Comparison of ENCODE assay signal across 20 cellular contexts in genomic region chr17:31477417-31478055, GRCh38.
DNase-seq lines count a peak whose midpoint lies in the region; ATAC-seq, FAIRE-seq and TF ChIP-seq lines count a peak whose summit lies in the region.
"Had no signal": no experiment of that assay in that cellular context is flagged by ENCODE, and none has a peak within 500 bp of the region (broad histone marks: within the 10 kb centered on the region; RNA-seq: fewer than 3 reads in every experiment).

No MANE protein-coding gene starts in this region.

- H3K36me3 ChIP-seq in K562 (ENCODE audit: control insufficient read depth, insufficient read depth, low read length) = no peaks in the 10 kb centered on the region
- no peaks in the 10 kb centered on the region for H3K36me3 ChIP-seq in osteoblast (ENCODE audit: insufficient read depth, low read length)
- H3K36me3 ChIP-seq: HAP-1 had no signal

- TF ChIP-seq RAD21 in K562 (CRISPR knock-in tag; conservative IDR thresholded peaks at IDR 0.05 in 1 of 2, IDR thresholded peaks at IDR 0.05 in 1 of 2) = no peak

- peak; percentile 21; the same call in 1 of the 3 replicates for ATAC-seq in K562
- no peak for ATAC-seq in HG03521 (IDR thresholded peaks at IDR 0.05; ENCODE audit: unreplicated experiment)
- ATAC-seq: CD8-positive, alpha-beta T cell had no signal

- H3K9me3 Mint-ChIP-seq in activated naive CD4-positive, alpha-beta T cell treated with anti-CD3 and anti-CD28 coated beads, Interleukin-2, amount 50 U/mL, for 24 hours = no peaks in the 10 kb centered on the region
- no peaks in the 10 kb centered on the region for H3K9me3 Mint-ChIP-seq in activated CD4-positive, alpha-beta memory T cell treated with anti-CD3 and anti-CD28 coated beads for 36 hours
- H3K9me3 Mint-ChIP-seq: CD8-positive, alpha-beta T cell had no signal

- BruUV-seq in K562 (replicated peaks; lab: Mats Ljungman, UMichigan) = no TSS peak

- CTCF ChIA-PET in K562 (lab: Yijun Ruan, JAX; ENCODE audit: low intra/inter-chr PET ratio) = no interaction called here
- CTCF ChIA-PET in activated CD4-positive, alpha-beta memory T cell treated with anti-CD3 and anti-CD28 coated beads for 36 hours (lab: Charles Lee) = interaction anchor here (0.7 kb wide), 1 partner anchor 41 kb away, joined by 3 read pairs; no protein-coding TSS in a partner anchor

- H3K27ac Mint-ChIP-seq in activated naive CD4-positive, alpha-beta T cell treated with anti-CD3 and anti-CD28 coated beads, Interleukin-2, amount 50 U/mL, for 24 hours = peak overlapping the region; percentile 17
- no peak overlapping the region for H3K27ac Mint-ChIP-seq in activated CD4-positive, alpha-beta memory T cell treated with anti-CD3 and anti-CD28 coated beads for 36 hours
- H3K27ac Mint-ChIP-seq: CD8-positive, alpha-beta T cell had no signal

- no peak overlapping the region for H2AFZ ChIP-seq in K562 (ENCODE audit: low read depth, low read length)
- no peak overlapping the region for H2AFZ ChIP-seq in osteoblast (ENCODE audit: low read length)
- H2AFZ ChIP-seq: GM23248 had no signal

- FAIRE-seq in K562 (lab: Jason Lieb, UNC) = no peak
- FAIRE-seq: A549, D721Med, G401.6, GM12891, GM19239 had no signal

- H3K9me1 ChIP-seq in K562 (ENCODE audit: control insufficient read depth, insufficient read depth, low read length) = no peaks in the 10 kb centered on the region

- H3K36me3 Mint-ChIP-seq in activated naive CD4-positive, alpha-beta T cell treated with anti-CD3 and anti-CD28 coated beads, Interleukin-2, amount 50 U/mL, for 24 hours = no peaks in the 10 kb centered on the region
- no peaks in the 10 kb centered on the region for H3K36me3 Mint-ChIP-seq in activated CD4-positive, alpha-beta memory T cell treated with anti-CD3 and anti-CD28 coated beads for 36 hours
- H3K36me3 Mint-ChIP-seq: CD8-positive, alpha-beta T cell had no signal

- intact Hi-C loops in K562 (cut with micrococcal nuclease) = no loop called here
- intact Hi-C loops in activated CD4-positive, alpha-beta memory T cell treated with anti-CD3 and anti-CD28 coated beads for 36 hours (cut with micrococcal nuclease) = no loop called here

- TF ChIP-seq CTCF in K562 (IDR thresholded peaks at IDR 0.05 in 2 of 3, conservative IDR thresholded peaks at IDR 0.05 in 1 of 3; ENCODE audit: insufficient read depth in 2 of 3, low read depth in 1 of 3, low read length in 3 of 3) = no peak
- no peak for TF ChIP-seq CTCF in osteoblast (IDR thresholded peaks at IDR 0.05; ENCODE audit: extremely low read depth, low read depth, low read length)

- H3K4me2 ChIP-seq in K562 (ENCODE audit: insufficient read depth, low read length) (no peak overlapping the region), osteoblast (ENCODE audit: insufficient read depth, low read length) (no peak overlapping the region)
- H3K4me2 ChIP-seq: A549 had no signal

- TF ChIP-seq POLR2A in K562 (conservative IDR thresholded peaks at IDR 0.05) = no peak

- H3K79me2 ChIP-seq in K562 (ENCODE audit: control insufficient read depth, insufficient read depth, low read length) (no peaks in the 10 kb centered on the region), osteoblast (ENCODE audit: insufficient read depth, low read length) (no peaks in the 10 kb centered on the region)

- H3K4me3 Mint-ChIP-seq in activated naive CD4-positive, alpha-beta T cell treated with anti-CD3 and anti-CD28 coated beads, Interleukin-2, amount 50 U/mL, for 24 hours = no peak overlapping the region
- H3K4me3 Mint-ChIP-seq in activated CD4-positive, alpha-beta memory T cell treated with anti-CD3 and anti-CD28 coated beads for 36 hours = no peak overlapping the region
- H3K4me3 Mint-ChIP-seq: CD8-positive, alpha-beta T cell had no signal

- no peak for DNase-seq in activated naive CD4-positive, alpha-beta T cell treated with anti-CD3 and anti-CD28 coated beads, Interleukin-2, amount 50 U/mL, for 16 hours
- no peak for DNase-seq in K562 (ENCODE audit: extremely low read depth in 1 of 4, low spot score in 3 of 4)
- peak; percentile 34 for DNase-seq in osteoblast (ENCODE audit: insufficient read length, low spot score, missing footprints)
- DNase-seq in COR-L47 (lab: John Stamatoyannopoulos, UW) = no peak
- DNase-seq in activated CD4-positive, alpha-beta memory T cell treated with anti-CD3 and anti-CD28 coated beads for 36 hours = no peak
- DNase-seq: AML-193; CD8-positive, alpha-beta T cell; GM23248; IMR-90; KBM-7 had no signal

- H3K27me3 ChIP-seq in K562 (ENCODE audit: control insufficient read depth in 2 of 2, insufficient read depth in 2 of 2, low read length in 2 of 2) (peaks cover 0 to 9% of the 10 kb centered on the region in 2 experiments; a peak in 3 of 5 replicates), osteoblast (ENCODE audit: insufficient read depth, low read length) (peaks cover 74% of the 10 kb centered on the region)

- H3K4me1 Mint-ChIP-seq in activated naive CD4-positive, alpha-beta T cell treated with anti-CD3 and anti-CD28 coated beads, Interleukin-2, amount 50 U/mL, for 24 hours = no peaks in the 10 kb centered on the region
- H3K4me1 Mint-ChIP-seq in activated CD4-positive, alpha-beta memory T cell treated with anti-CD3 and anti-CD28 coated beads for 36 hours (ENCODE audit: low read depth) = peaks cover 6% of the 10 kb centered on the region

- H3K4me3 ChIP-seq in K562 (no peak overlapping the region), osteoblast (ENCODE audit: insufficient read depth, low read length) (no peak overlapping the region)
- H3K4me3 ChIP-seq: A549, GM23248, HAP-1 had no signal

- WGBS in K562 (ENCODE audit: insufficient coverage, low coverage, missing lambda C conversion rate) = 33% methylated on average over 14 of the region's 14 CpGs

- 0 out of 4 replicates have a peak overlapping the region, but pooled peaks of 1 of the 2 experiments have one; percentile 50 for H3K9ac ChIP-seq in K562 (ENCODE audit: insufficient read depth in 1 of 2, low read depth in 2 of 2, low read length in 2 of 2)
- H3K9ac ChIP-seq: GM23248 had no signal

- in situ Hi-C loops in K562 (cut with MboI) = no loop called here

- H3K9me3 ChIP-seq in K562 (replicated peaks; ENCODE audit: control insufficient read depth, insufficient read depth, low read depth, low read length) (no peaks in the 10 kb centered on the region), osteoblast (ENCODE audit: low read depth, low read length) (no peaks in the 10 kb centered on the region)
- H3K9me3 ChIP-seq: A549, HAP-1 had no signal

- POLR2A ChIA-PET in K562 (lab: Yijun Ruan, JAX) = interaction anchor here (1.6 kb wide), 1 partner anchor 10 kb away, joined by 5 read pairs; no protein-coding TSS in a partner anchor
- POLR2A ChIA-PET in activated CD4-positive, alpha-beta memory T cell treated with anti-CD3 and anti-CD28 coated beads for 36 hours (lab: Charles Lee) = interaction anchor here (0.7 kb wide), 1 partner anchor 1089 kb away, joined by 3 read pairs; no protein-coding TSS in a partner anchor

- peaks cover 0 to 12% of the 10 kb centered on the region in 2 experiments; a peak in 3 of 5 replicates for H3K4me1 ChIP-seq in K562 (replicated peaks in 1 of 2; ENCODE audit: control insufficient read depth in 2 of 2, insufficient read depth in 2 of 2, low read length in 2 of 2)
- H3K4me1 ChIP-seq in osteoblast (ENCODE audit: insufficient read depth, low read length) = no peaks in the 10 kb centered on the region
- H3K4me1 ChIP-seq: HAP-1 had no signal

- TF ChIP-seq EP300 in K562 (IDR thresholded peaks at IDR 0.05; ENCODE audit: low read length) = no peak

- H3K27me3 Mint-ChIP-seq in activated naive CD4-positive, alpha-beta T cell treated with anti-CD3 and anti-CD28 coated beads, Interleukin-2, amount 50 U/mL, for 24 hours = no peaks in the 10 kb centered on the region
- H3K27me3 Mint-ChIP-seq in activated CD4-positive, alpha-beta memory T cell treated with anti-CD3 and anti-CD28 coated beads for 36 hours = peaks cover 1% of the 10 kb centered on the region

- H3K27ac ChIP-seq in K562 (ENCODE audit: extremely low read depth, low read depth, low read length) (no peak overlapping the region), osteoblast (ENCODE audit: low read depth, low read length) (no peak overlapping the region)
- H3K27ac ChIP-seq: 22Rv1, A549, GM23248, HL-60 had no signal

- H4K20me1 ChIP-seq in K562 (replicated peaks; ENCODE audit: control insufficient read depth, insufficient read depth, low read length) = no peaks in the 10 kb centered on the region
- H4K20me1 ChIP-seq in osteoblast (ENCODE audit: insufficient read depth, low read length) = no peaks in the 10 kb centered on the region

TF ChIP-seq in K562, 482 proteins besides CTCF, POLR2A, EP300 and RAD21 (continues in another document):
- TF ChIP-seq, protein P1, sequence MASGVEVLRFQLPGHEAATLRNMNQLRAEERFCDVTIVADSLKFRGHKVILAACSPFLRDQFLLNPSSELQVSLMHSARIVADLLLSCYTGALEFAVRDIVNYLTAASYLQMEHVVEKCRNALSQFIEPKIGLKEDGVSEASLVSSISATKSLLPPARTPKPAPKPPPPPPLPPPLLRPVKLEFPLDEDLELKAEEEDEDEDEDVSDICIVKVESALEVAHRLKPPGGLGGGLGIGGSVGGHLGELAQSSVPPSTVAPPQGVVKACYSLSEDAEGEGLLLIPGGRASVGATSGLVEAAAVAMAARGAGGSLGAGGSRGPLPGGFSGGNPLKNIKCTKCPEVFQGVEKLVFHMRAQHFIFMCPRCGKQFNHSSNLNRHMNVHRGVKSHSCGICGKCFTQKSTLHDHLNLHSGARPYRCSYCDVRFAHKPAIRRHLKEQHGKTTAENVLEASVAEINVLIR (CRISPR knock-in tag; IDR thresholded peaks at IDR 0.05) = no peak
- peak; percentile 56; the same call in 1 of the 2 replicates for TF ChIP-seq ZBTB33 (CRISPR knock-in tag; IDR thresholded peaks at IDR 0.05)
- TF ChIP-seq ZNF24 (IDR thresholded peaks at IDR 0.05) = peak; percentile 65; the same call in 1 of the 2 replicates
- peak in 1 of 2 experiments; percentile 36; a peak in 1 of 4 replicates for TF ChIP-seq RCOR1 (IDR thresholded peaks at IDR 0.05; ENCODE audit: borderline replicate concordance in 1 of 2, low read depth in 2 of 2, low read length in 2 of 2)
- no peak for TF ChIP-seq BMI1 (IDR thresholded peaks at IDR 0.05; ENCODE audit: low read length)
- TF ChIP-seq RHOXF2B (CRISPR knock-in tag; conservative IDR thresholded peaks at IDR 0.05) = no peak
